9 cellular contexts compared by ENCODE assay signal in the genomic region with DNA sequence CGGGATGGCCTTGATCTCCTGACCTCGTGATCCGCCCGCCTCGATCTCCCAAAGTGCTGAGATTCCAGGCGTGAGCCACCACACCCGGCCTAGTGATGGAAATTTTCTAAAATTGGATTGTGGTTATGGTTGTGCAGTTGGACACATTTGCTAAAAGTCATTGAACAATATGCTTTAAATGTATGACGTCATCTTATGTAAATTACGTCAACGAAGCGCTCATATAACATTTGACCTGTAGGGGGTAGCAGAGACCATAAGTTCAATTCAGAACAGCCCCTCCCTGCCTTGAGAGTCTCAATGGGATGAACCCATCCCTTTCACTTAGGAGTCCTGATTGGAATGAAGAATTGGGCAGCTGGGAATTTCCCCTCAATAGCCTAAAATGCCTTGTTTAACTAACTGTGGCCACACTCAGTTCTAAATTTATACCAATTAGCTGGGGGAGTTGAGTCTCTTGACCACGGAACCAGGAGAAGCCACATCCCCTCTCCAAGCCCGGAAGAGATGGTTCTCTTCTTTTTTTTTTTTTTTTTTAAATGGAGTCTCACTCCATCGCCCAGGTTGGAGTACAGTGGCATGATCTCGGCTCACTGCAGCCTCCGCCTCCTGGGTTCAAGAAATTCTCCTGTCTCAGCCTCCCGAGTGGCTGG. TPM values are rescaled to one million over a fixed set of nuclear protein-coding genes. Genes with fewer than 3 reads are reported as not detected.
A peak's percentile ranks its signal among the peaks of the same experiment; 100 is the strongest.
DNase-seq lines count a peak whose midpoint lies in the region; ATAC-seq, FAIRE-seq and TF ChIP-seq lines count a peak whose summit lies in the region.
"Had no signal": no experiment of that assay in that cellular context is flagged by ENCODE, and none has a peak within 500 bp of the region (broad histone marks: within the 10 kb centered on the region; RNA-seq: fewer than 3 reads in every experiment).

No MANE protein-coding gene starts in this region.

- no peaks in the 10 kb centered on the region; the same call in 1 of the 2 replicates for H3K27me3 ChIP-seq in HAP-1 (ENCODE audit: low read depth)

- H3K4me3 ChIP-seq in HAP-1 = no peak overlapping the region

- H3K27ac Mint-ChIP-seq in activated CD4-positive, alpha-beta T cell treated with anti-CD3 and anti-CD28 coated beads, Interleukin-2, amount 10 ng/mL, durations not matched to agents 24 days and 14 days = no peak overlapping the region
- peak overlapping the region; percentile 87 for H3K27ac Mint-ChIP-seq in endothelial cell (ENCODE audit: unreplicated experiment)

- no peaks in the 10 kb centered on the region for H3K9me3 Mint-ChIP-seq in activated CD4-positive, alpha-beta T cell treated with anti-CD3 and anti-CD28 coated beads, Interleukin-2, amount 10 ng/mL, durations not matched to agents 24 days and 14 days
- no peaks in the 10 kb centered on the region for H3K9me3 Mint-ChIP-seq in endothelial cell (ENCODE audit: unreplicated experiment)

- TF ChIP-seq CTCF in C4-2B (conservative IDR thresholded peaks at IDR 0.05) (peak; percentile 73), endothelial cell (IDR thresholded peaks at IDR 0.05; ENCODE audit: unreplicated experiment) (peak; percentile 93)

- ATAC-seq in HG03280 (IDR thresholded peaks at IDR 0.05; ENCODE audit: unreplicated experiment) = no peak

- H3K27ac ChIP-seq in C4-2B = no peak overlapping the region

- no peaks in the 10 kb centered on the region for H3K9me3 ChIP-seq in HAP-1

- no peaks in the 10 kb centered on the region for H3K36me3 Mint-ChIP-seq in activated CD4-positive, alpha-beta T cell treated with anti-CD3 and anti-CD28 coated beads, Interleukin-2, amount 10 ng/mL, durations not matched to agents 24 days and 14 days (ENCODE audit: low read depth)
- H3K36me3 Mint-ChIP-seq in endothelial cell (ENCODE audit: low read depth, unreplicated experiment) = no peaks in the 10 kb centered on the region

- no peaks in the 10 kb centered on the region for H3K27me3 Mint-ChIP-seq in activated CD4-positive, alpha-beta T cell treated with anti-CD3 and anti-CD28 coated beads, Interleukin-2, amount 10 ng/mL, durations not matched to agents 24 days and 14 days
- H3K27me3 Mint-ChIP-seq in endothelial cell (ENCODE audit: unreplicated experiment) = peaks cover 4% of the 10 kb centered on the region

- no peak overlapping the region for H3K4me3 Mint-ChIP-seq in activated CD4-positive, alpha-beta T cell treated with anti-CD3 and anti-CD28 coated beads, Interleukin-2, amount 10 ng/mL, durations not matched to agents 24 days and 14 days
- H3K4me3 Mint-ChIP-seq in endothelial cell (ENCODE audit: unreplicated experiment) = no peak overlapping the region

- intact Hi-C loops in activated CD4-positive, alpha-beta T cell treated with anti-CD3 and anti-CD28 coated beads, Interleukin-2, amount 10 ng/mL, durations not matched to agents 24 days and 14 days (cut with micrococcal nuclease) = loop anchor here (1.0 kb wide), 2 partner anchors 142 to 146 kb away; no protein-coding TSS in a partner anchor

- DNase-seq in HAP-1 (ENCODE audit: low spot score in 2 of 2) (peak; percentile 79 to 81), NCI-H446 treated with DMSO at 0.1 percent for 48 hours (lab: John Stamatoyannopoulos, UW) (peak; percentile 50), endothelial cell (ENCODE audit: low spot score) (peak; percentile 73), midbrain (lab: John Stamatoyannopoulos, UW) (peak; percentile 58), urothelium cell line (ENCODE audit: low spot score) (peak; percentile 17)
- peak; percentile 91 for DNase-seq in activated CD4-positive, alpha-beta T cell treated with anti-CD3 and anti-CD28 coated beads, Interleukin-2, amount 10 ng/mL, durations not matched to agents 24 days and 14 days

- no peaks in the 10 kb centered on the region for H3K36me3 ChIP-seq in HAP-1 (replicated peaks)

- peaks cover 4% of the 10 kb centered on the region for H3K4me1 Mint-ChIP-seq in activated CD4-positive, alpha-beta T cell treated with anti-CD3 and anti-CD28 coated beads, Interleukin-2, amount 10 ng/mL, durations not matched to agents 24 days and 14 days
- peaks cover 7% of the 10 kb centered on the region for H3K4me1 Mint-ChIP-seq in endothelial cell (ENCODE audit: unreplicated experiment)

- no peaks in the 10 kb centered on the region for H3K4me1 ChIP-seq in HAP-1

- FAIRE-seq in urothelium cell line (lab: Jason Lieb, UNC) = no peak

- in situ Hi-C loops in HAP-1 (cut with MboI; ENCODE audit: low sequenced_read_pairs) = loop anchor here (5.0 kb wide), 1 partner anchor 140 kb away; no protein-coding TSS in a partner anchor

RNA-seq across cellular contexts. Expression of a gene that starts 15.2 kb away (rescaled TPM):
- total RNA-seq in activated CD4-positive, alpha-beta T cell treated with anti-CD3 and anti-CD28 coated beads, Interleukin-2, amount 10 ng/mL, durations not matched to agents 24 days and 14 days = 1.1 and 1.3 TPM in 2 replicates
- total RNA-seq in endothelial cell (ENCODE audit: unreplicated experiment) = 0.59 TPM
- total RNA-seq: skeletal muscle tissue had no signal

RNA-seq across cellular contexts. Expression of a gene that starts 17.4 kb away (rescaled TPM):
- total RNA-seq in activated CD4-positive, alpha-beta T cell treated with anti-CD3 and anti-CD28 coated beads, Interleukin-2, amount 10 ng/mL, durations not matched to agents 24 days and 14 days = 4.8 and 5.8 TPM in 2 replicates
- total RNA-seq in endothelial cell (ENCODE audit: unreplicated experiment) = 5.5 TPM

Comparison
In these comparisons a context has a peak if more than half of its experiments do, and no peak if none do; other contexts are left out.
1. DNase-seq: peak in every context shown above with its lines; median percentile 91 in activated CD4-positive, alpha-beta T cell treated with anti-CD3 and anti-CD28 coated beads, Interleukin-2, amount 10 ng/mL, durations not matched to agents 24 days and 14 days; 80 in HAP-1; 73 in endothelial cell; 58 in midbrain; 50 in NCI-H446 treated with DMSO at 0.1 percent for 48 hours; 17 in urothelium cell line.